ENCODE assay signal across 8 cellular contexts in genomic region chr4:1346781-1347409, GRCh38. TPM values are rescaled to one million over a fixed set of nuclear protein-coding genes. Genes with fewer than 3 reads are reported as not detected.
DNase-seq lines count a peak whose midpoint lies in the region; ATAC-seq, FAIRE-seq and TF ChIP-seq lines count a peak whose summit lies in the region.

UVSSA (plus strand) TSS chr4:1347208; CDS start chr4:1348092, 884 bp downstream.

- H4K8ac ChIP-seq in H1 (ENCODE audit: extremely low read depth, insufficient read depth, low read length), result peak within 1 kb of the TSS; percentile 89
- peak within 1 kb of the TSS; percentile 99 for H4K8ac ChIP-seq in mesenchymal stem cell (ENCODE audit: low read length)

- TF ChIP-seq RAD21 in H1 (IDR thresholded peaks at IDR 0.05 in 1 of 2, conservative IDR thresholded peaks at IDR 0.05 in 1 of 2; ENCODE audit: low read depth in 2 of 2, low read length in 2 of 2), result no peak

- FAIRE-seq in HTR-8/SVneo (lab: Jason Lieb, UNC), result peak; percentile 99
- FAIRE-seq in H1 (lab: Jason Lieb, UNC), result no peak

- peak within 1 kb of the TSS; percentile 68 for H4K5ac ChIP-seq in H1 (ENCODE audit: insufficient read length, low read depth, low read length)

- H3K23me2 ChIP-seq in H1 (ENCODE audit: low read depth, low read length), result peaks cover 10% of the 10 kb centered on the region

- H3K79me1 ChIP-seq in H1 (ENCODE audit: low read depth, low read length) (peaks cover 2% of the 10 kb centered on the region; the same call in 1 of the 2 replicates), mesenchymal stem cell (replicated peaks; ENCODE audit: low read length, poor library complexity, severe bottlenecking) (peaks cover 38% of the 10 kb centered on the region)

- H2BK5ac ChIP-seq in H1 (ENCODE audit: low read depth, low read length) (peak within 1 kb of the TSS; percentile 61; the same call in 1 of the 2 replicates), mesenchymal stem cell (ENCODE audit: low read depth, low read length, poor library complexity, severe bottlenecking) (peak within 1 kb of the TSS; percentile 91)

- no peak within 1 kb of the TSS for H3K23ac ChIP-seq in H1 (ENCODE audit: insufficient read length)
- H3K23ac ChIP-seq in mesenchymal stem cell (ENCODE audit: low read length in 2 of 2), result peak within 1 kb of the TSS in 1 of 2 experiments; percentile 99

- peak in 1 of 2 experiments; percentile 79; a peak in 2 of 3 replicates for TF ChIP-seq POLR2A in H1 (IDR thresholded peaks at IDR 0.05; ENCODE audit: control extremely low read depth in 1 of 2, low read depth in 2 of 2, low read length in 2 of 2)

- H2AK5ac ChIP-seq in H1 (ENCODE audit: low read depth, low read length) (no peak within 1 kb of the TSS), mesenchymal stem cell (ENCODE audit: low read length, severe bottlenecking) (peak within 1 kb of the TSS; percentile 22)

- ATAC-seq in GM21367 (IDR thresholded peaks at IDR 0.05; ENCODE audit: unreplicated experiment), result peak; percentile 85

- no peaks in the 10 kb centered on the region for H3K27me3 ChIP-seq in H1 (replicated peaks in 1 of 4; ENCODE audit: control insufficient read depth in 3 of 4, extremely low read depth in 1 of 4, insufficient read depth in 3 of 4, low read length in 3 of 4)
- H3K27me3 ChIP-seq in mesenchymal stem cell (ENCODE audit: control insufficient read depth in 1 of 2, insufficient read depth in 1 of 2, low read length in 2 of 2), result no peaks in the 10 kb centered on the region

- peak within 1 kb of the TSS; percentile 59 to 85 (median 70) for H3K9ac ChIP-seq in H1 (replicated peaks in 1 of 4; ENCODE audit: extremely low read depth in 1 of 4, low read depth in 3 of 4, low read length in 3 of 4)
- H3K9ac ChIP-seq in mesenchymal stem cell (ENCODE audit: low read length), result peak within 1 kb of the TSS; percentile 99

- CTCF ChIA-PET in H1 (lab: Charles Lee; ENCODE audit: partially characterized antibody), result interaction anchor here (1.5 to 1.8 kb wide), 2 partner anchors 9 to 28 kb away, joined by 4 to 7 read pairs; no protein-coding TSS in a partner anchor

- H3K9me3 ChIP-seq in H1 (ENCODE audit: insufficient read depth in 2 of 2, low read depth in 1 of 2, low read length in 1 of 2) (no peaks in the 10 kb centered on the region), mesenchymal stem cell (ENCODE audit: control insufficient read depth, low read length) (no peaks in the 10 kb centered on the region)

- no peak for TF ChIP-seq CTCF in H1 (IDR thresholded peaks at IDR 0.05; ENCODE audit: control extremely low read depth in 1 of 3, insufficient read depth in 1 of 3, low read depth in 1 of 3, low read length in 3 of 3)

- POLR2A ChIA-PET in H1 (lab: Charles Lee; ENCODE audit: partially characterized antibody), result interaction anchor here (0.5 to 5.7 kb wide), 11 partner anchors 9 to 343 kb away, joined by 3 to 49 read pairs (median 3); partner anchors contain the start of genes CTBP1 and MAEA

- H3K36me3 ChIP-seq in H1 (ENCODE audit: control insufficient read depth in 2 of 4, insufficient read depth in 4 of 4, low read length in 3 of 4), result peaks cover 0 to 7% (median 3%) of the 10 kb centered on the region in 4 experiments; a peak in 3 of 8 replicates
- H3K36me3 ChIP-seq in mesenchymal stem cell (ENCODE audit: control insufficient read depth in 1 of 2, insufficient read depth in 2 of 2, low read depth in 1 of 2, low read length in 2 of 2), result peaks cover 19 to 20% of the 10 kb centered on the region in 2 experiments

- H2BK120ac ChIP-seq in H1 (replicated peaks; ENCODE audit: low read depth, low read length) (no peak within 1 kb of the TSS), mesenchymal stem cell (ENCODE audit: low read depth, low read length) (peak within 1 kb of the TSS; percentile 97)

- H3K14ac ChIP-seq in H1 (ENCODE audit: insufficient read length) (no peak within 1 kb of the TSS), mesenchymal stem cell (ENCODE audit: low read length in 2 of 2) (peak within 1 kb of the TSS in 1 of 2 experiments; percentile 99)

- DNase-seq in COLO829 (ENCODE audit: low spot score) (peak; percentile 98), HTR-8/SVneo (ENCODE audit: insufficient read length, low spot score) (peak; percentile 100), NOMO-1 treated with dmso at 0.1 percent for 144 hours (lab: John Stamatoyannopoulos, UW; ENCODE audit: unreplicated experiment) (peak; percentile 98), H1 (ENCODE audit: low read depth in 1 of 2, low spot score in 2 of 2) (peak; percentile 99 to 100), mesenchymal stem cell (peak; percentile 99)
- DNase-seq in activated CD8-positive, alpha-beta memory T cell treated with anti-CD3 and anti-CD28 coated beads for 48 hours (ENCODE audit: low read depth in 2 of 3, low spot score in 2 of 3), result peak; percentile 99 to 100 (median 99)
- DNase-seq in stimulated activated CD8-positive, alpha-beta memory T cell treated with anti-CD3 and anti-CD28 coated beads, Interleukin-12 subunit alpha, Interleukin-12 subunit beta, amount 100 ng/mL, for 4 hours (ENCODE audit: low read depth), result peak; percentile 100

- peaks cover 0 to 9% of the 10 kb centered on the region in 2 experiments; a peak in 2 of 4 replicates for H3K79me2 ChIP-seq in H1 (ENCODE audit: control insufficient read depth in 1 of 2, insufficient read depth in 2 of 2, low read length in 2 of 2)

- H2BK12ac ChIP-seq in H1 (ENCODE audit: low read depth, low read length) (no peak within 1 kb of the TSS), mesenchymal stem cell (ENCODE audit: low read length in 2 of 2) (peak within 1 kb of the TSS; percentile 22 to 73)

- H4K91ac ChIP-seq in H1 (replicated peaks; ENCODE audit: insufficient read length, low read length), result peak within 1 kb of the TSS; percentile 69
- peak within 1 kb of the TSS; percentile 99 for H4K91ac ChIP-seq in mesenchymal stem cell (ENCODE audit: low read length)

- H3K4ac ChIP-seq in H1 (replicated peaks; ENCODE audit: insufficient read length, low read depth, low read length) (peak within 1 kb of the TSS; percentile 32), mesenchymal stem cell (ENCODE audit: low read depth in 1 of 2, low read length in 2 of 2) (peak within 1 kb of the TSS; percentile 96 to 100)

- no peak for TF ChIP-seq EP300 in H1 (IDR thresholded peaks at IDR 0.05; ENCODE audit: borderline replicate concordance in 1 of 2, low read depth in 2 of 2, low read length in 2 of 2)

- peaks cover 0 to 6% (median 2%) of the 10 kb centered on the region in 4 experiments; a peak in 3 of 7 replicates for H3K4me1 ChIP-seq in H1 (replicated peaks in 1 of 4; ENCODE audit: control insufficient read depth in 3 of 4, insufficient read depth in 4 of 4, low read length in 3 of 4)
- H3K4me1 ChIP-seq in mesenchymal stem cell (ENCODE audit: control insufficient read depth, insufficient read depth, low read depth, low read length), result peaks cover 29% of the 10 kb centered on the region

- peak within 1 kb of the TSS; percentile 66 for H3K18ac ChIP-seq in H1 (ENCODE audit: extremely low read depth, low read length)
- H3K18ac ChIP-seq in mesenchymal stem cell (ENCODE audit: low read depth in 1 of 2, low read length in 2 of 2), result peak within 1 kb of the TSS; percentile 95 to 98

- H3K56ac ChIP-seq in H1 (replicated peaks; ENCODE audit: insufficient read length, low read depth, low read length), result peak within 1 kb of the TSS; percentile 62

- 0 out of 2 replicates have a peak within 1 kb of the TSS, but pooled peaks have one; percentile 17 for H2AFZ ChIP-seq in H1 (ENCODE audit: low read length)
- H2AFZ ChIP-seq in mesenchymal stem cell (ENCODE audit: low read depth, low read length), result peak within 1 kb of the TSS; percentile 86

- H3K27ac ChIP-seq in H1 (ENCODE audit: low read depth, low read length) (peak within 1 kb of the TSS; percentile 60; the same call in 1 of the 2 replicates), mesenchymal stem cell (ENCODE audit: low read length, poor library complexity, severe bottlenecking) (peak within 1 kb of the TSS; percentile 91)

- H2BK20ac ChIP-seq in H1 (ENCODE audit: low read length), result no peak within 1 kb of the TSS

- H3K4me2 ChIP-seq in H1 (ENCODE audit: insufficient read depth in 1 of 2, low read depth in 2 of 2, low read length in 2 of 2), result peak within 1 kb of the TSS; percentile 80 to 93
- peak within 1 kb of the TSS; percentile 64 for H3K4me2 ChIP-seq in mesenchymal stem cell (ENCODE audit: low read length, poor library complexity, severe bottlenecking)

- peak within 1 kb of the TSS; percentile 80 to 91 (median 84) for H3K4me3 ChIP-seq in H1 (ENCODE audit: extremely low read depth in 1 of 4, insufficient read depth in 2 of 4, low read depth in 3 of 4, low read length in 4 of 4)
- peak within 1 kb of the TSS; percentile 90 to 91 for H3K4me3 ChIP-seq in mesenchymal stem cell (ENCODE audit: insufficient read depth in 1 of 2, low read depth in 1 of 2, low read length in 2 of 2)

- H4K20me1 ChIP-seq in H1 (replicated peaks in 1 of 2; ENCODE audit: control insufficient read depth in 1 of 2, insufficient read depth in 2 of 2, low read length in 2 of 2), result peaks cover 0 to under 1% of the 10 kb centered on the region in 2 experiments

- 1% methylated on average over 27 of the region's 76 CpGs; no CpG with 5 or more reads in 1 of the 2 experiments for WGBS in H1 (ENCODE audit: extremely low coverage in 1 of 2, insufficient coverage in 1 of 2, insufficient read length in 1 of 2, insufficient replicate concordance in 2 of 2, low coverage in 1 of 2, low lambda C conversion rate in 2 of 2, missing lambda C conversion rate in 1 of 2), 2 experiments
- under 1% methylated on average over 67 of the region's 76 CpGs for WGBS in mesenchymal stem cell

- H2BK15ac ChIP-seq in H1 (ENCODE audit: low read length) (no peak within 1 kb of the TSS), mesenchymal stem cell (ENCODE audit: low read depth, poor library complexity, severe bottlenecking) (peak within 1 kb of the TSS; percentile 97)

TF ChIP-seq in H1, 55 proteins besides CTCF, POLR2A, EP300 and RAD21 (continues in another document):
- peak; percentile 93 for TF ChIP-seq CREB1 (IDR thresholded peaks at IDR 0.05)

RNA-seq across cellular contexts. Expression of gene UVSSA, which starts in this region (rescaled TPM):
- total RNA-seq in H1 (2021; fragmentation: NEBNext Ultra II Directional; extraction: Animal tissue kit (Norgen Biotek cat#: 25700)), result 19.0 and 19.4 TPM in 2 replicates
- 14.5 and 21.1 TPM in 2 replicates for polyA plus RNA-seq in H1 (2011; rRNA removed)
- polyA plus RNA-seq in H1 (2011; cell fraction: cytosol; rRNA removed), result 14.8 TPM
- polyA plus RNA-seq in H1 (2011; cell fraction: nucleus; rRNA removed), result 106 TPM
- polyA plus RNA-seq in H1 (2012, experiment 1 of 2), result 17.0 to 21.8 TPM (median 19.1 TPM) in 4 replicates
- polyA plus RNA-seq in H1 (2012, experiment 2 of 2), result 2.3 TPM
- polyA plus RNA-seq in H1 (2013, experiment 1 of 2), result 9.4 TPM
- 8.0 TPM for polyA plus RNA-seq in H1 (2013, experiment 2 of 2)
- polyA minus RNA-seq in H1 (2011; rRNA and poly(A)+ RNA removed), result 7.8 and 8.3 TPM in 2 replicates
- 13.4 TPM for polyA minus RNA-seq in H1 (2011; cell fraction: cytosol; rRNA and poly(A)+ RNA removed)
- 25.9 TPM for polyA minus RNA-seq in H1 (2011; cell fraction: nucleus; rRNA and poly(A)+ RNA removed)
- polyA plus RNA-seq in mesenchymal stem cell (2013, experiment 1 of 2), result 4.8 TPM
- polyA plus RNA-seq in mesenchymal stem cell (2013, experiment 2 of 2), result 4.3 TPM

Comparison
In these comparisons a context has a peak if more than half of its experiments do, and no peak if none do; other contexts are left out.
1. Peak in every context shown above with its lines: DNase-seq, ATAC-seq, H3K4me3 ChIP-seq and H3K27ac ChIP-seq.